8 cellular contexts compared by ENCODE assay signal in genomic region chr6:167827062-167827587, GRCh38. TPM values are rescaled to one million over a fixed set of nuclear protein-coding genes. Genes with fewer than 3 reads are reported as not detected.
A peak's percentile ranks its signal among the peaks of the same experiment; 100 is the strongest.
DNase-seq lines count a peak whose midpoint lies in the region; ATAC-seq and TF ChIP-seq lines count a peak whose summit lies in the region.

No MANE protein-coding gene starts in this region.

- H3K36me3 ChIP-seq in ovary: no peaks in the 10 kb centered on the region

- H3K4me3 ChIP-seq in AG10803 (ENCODE audit: low read length) (peak overlapping the region; percentile 65), epithelial cell of esophagus (ENCODE audit: low read length) (peak overlapping the region; percentile 74), ovary (peak overlapping the region; percentile 70)

- no peak for TF ChIP-seq POLR2A in ovary (IDR thresholded peaks at IDR 0.05)

- no peak for TF ChIP-seq CTCF in AG10803 (conservative IDR thresholded peaks at IDR 0.05; ENCODE audit: low read length)
- no peak for TF ChIP-seq CTCF in RWPE1 (conservative IDR thresholded peaks at IDR 0.05; ENCODE audit: low read depth)
- no peak for TF ChIP-seq CTCF in epithelial cell of esophagus (IDR thresholded peaks at IDR 0.05; ENCODE audit: insufficient read depth, low read depth, low read length, missing control alignments)
- TF ChIP-seq CTCF in ovary (IDR thresholded peaks at IDR 0.05): no peak

- ATAC-seq in GM18858 (IDR thresholded peaks at IDR 0.05; ENCODE audit: unreplicated experiment) (peak; percentile 36), HG02938 (IDR thresholded peaks at IDR 0.05; ENCODE audit: unreplicated experiment) (peak; percentile 36)

- CTCF ChIA-PET in RWPE1 (lab: Yijun Ruan, JAX): no interaction called here

- H3K27me3 ChIP-seq in ovary: peaks cover 3% of the 10 kb centered on the region

- POLR2A ChIA-PET in RWPE1 (lab: Yijun Ruan, JAX; ENCODE audit: low non-redundant PET): no interaction called here

- peaks cover 10% of the 10 kb centered on the region for H3K4me1 ChIP-seq in ovary (ENCODE audit: insufficient read depth)

- H3K27ac ChIP-seq in RWPE1 (peak overlapping the region; percentile 69), ovary (peak overlapping the region; percentile 74 to 75)

- TF ChIP-seq EP300 in ovary (IDR thresholded peaks at IDR 0.05): no peak

- H3K9me3 ChIP-seq in ovary: no peaks in the 10 kb centered on the region

- peak; percentile 16 for DNase-seq in AG10803 (ENCODE audit: low read depth)
- DNase-seq in RWPE1 (ENCODE audit: low spot score): peak; percentile 36
- DNase-seq in epithelial cell of esophagus (ENCODE audit: low read depth): peak; percentile 71
- DNase-seq in ovary: peak; percentile 34 to 72 (median 59)
- DNase-seq in activated gamma-delta T cell treated with Interleukin-2 at 50 U/mL for 16 hours: no peak
- no peak for DNase-seq in NCI-H2107 treated with DMSO at 0.1 percent for 48 hours (lab: John Stamatoyannopoulos, UW; ENCODE audit: unreplicated experiment)

- intact Hi-C loops in ovary (cut with DNase I): loop anchor here in 1 of 4 donors (5.0 kb wide), 1 partner anchor 340 kb away; no protein-coding TSS in a partner anchor

- WGBS in ovary, 3 donors: 0 to 1% (median 0%) methylated on average over 12 to 71 of the region's 77 CpGs

RNA-seq across cellular contexts. Expression of gene AFDN, which starts 0.4 kb away (rescaled TPM):
- 100 to 1,000 TPM in 4 of 7 donors, 10 to 100 TPM in 3; 68.7 to 266 (median 107) TPM for total RNA-seq in ovary
- polyA plus RNA-seq in ovary: 10 to 100 TPM; 24.4 to 50.6 TPM

Comparison
In these comparisons a context has a peak if more than half of its experiments do, and no peak if none do; other contexts are left out.
1. DNase-seq: peak in AG10803 (single experiment), RWPE1 (single experiment), epithelial cell of esophagus (single experiment) and ovary (5 of 5); none in activated gamma-delta T cell treated with Interleukin-2 at 50 U/mL for 16 hours (single experiment) and NCI-H2107 treated with DMSO at 0.1 percent for 48 hours (single experiment).
2. Peak in every context shown above with its lines, with median percentiles within 50 percentile points of each other: H3K4me3 ChIP-seq.